Comparison of ENCODE assay signal across 9 cellular contexts in the genomic region with DNA sequence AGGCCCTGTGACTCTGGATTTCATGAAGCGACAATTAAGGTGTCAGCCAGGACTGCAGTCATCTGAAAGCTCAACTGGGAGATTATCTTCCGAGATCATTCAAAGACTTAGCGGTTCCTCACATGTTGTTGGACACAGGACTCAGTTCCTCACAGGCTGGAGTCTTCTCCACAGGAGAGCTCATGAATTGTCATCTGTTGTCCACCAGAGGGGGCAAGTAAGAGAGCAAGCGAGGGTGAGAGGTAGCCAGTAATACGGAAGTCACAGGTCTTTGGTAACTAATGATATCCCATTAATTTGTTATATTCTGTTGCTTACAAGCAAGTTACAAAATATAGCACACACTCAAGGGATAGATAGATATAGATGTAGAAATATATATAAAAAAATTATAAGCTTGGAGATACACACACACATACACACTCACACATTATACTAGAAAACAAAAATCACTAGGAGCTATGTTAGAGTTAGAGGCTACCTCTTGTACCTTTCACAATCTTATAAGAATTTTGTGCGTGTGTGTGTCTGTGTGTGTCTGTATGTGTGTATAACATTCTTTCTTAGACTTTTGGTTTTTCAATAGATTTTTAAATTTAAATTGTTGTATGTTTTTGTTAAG.
DNase-seq lines count a peak whose midpoint lies in the region; ATAC-seq and TF ChIP-seq lines count a peak whose summit lies in the region.
"Had no signal": no experiment of that assay in that cellular context is flagged by ENCODE, and none has a peak within 500 bp of the region (broad histone marks: within the 10 kb centered on the region; RNA-seq: fewer than 3 reads in every experiment).

No MANE protein-coding gene starts in this region.

- no peak overlapping the region for H3K4me3 ChIP-seq in dorsolateral prefrontal cortex
- H3K4me3 ChIP-seq in heart left ventricle: no peak overlapping the region
- H3K4me3 ChIP-seq: SJSA1 had no signal

- H3K27me3 ChIP-seq in dorsolateral prefrontal cortex (no peaks in the 10 kb centered on the region), heart left ventricle (no peaks in the 10 kb centered on the region)
- H3K27me3 ChIP-seq: SJSA1 had no signal

- no peak overlapping the region for H3K27ac Mint-ChIP-seq in progenitor cell of endocrine pancreas

- H3K4me3 Mint-ChIP-seq in progenitor cell of endocrine pancreas (ENCODE audit: low read depth): no peak overlapping the region

- H3K9me3 ChIP-seq in heart left ventricle: peaks cover 0 to 2% (median 0%) of the 10 kb centered on the region in 12 donors
- H3K9me3 ChIP-seq: SJSA1 had no signal

- no peaks in the 10 kb centered on the region for H3K27me3 Mint-ChIP-seq in progenitor cell of endocrine pancreas

- no peaks in the 10 kb centered on the region for H3K4me1 ChIP-seq in heart left ventricle
- H3K4me1 ChIP-seq: SJSA1 had no signal

- in situ Hi-C loops in Caki2 (cut with HindIII; ENCODE audit: low pct_unique_long_range_greater_than_20kb, low sequenced_read_pairs): no loop called here

- no peak for TF ChIP-seq POLR2A in heart left ventricle (IDR thresholded peaks at IDR 0.05)

- peaks cover 1% of the 10 kb centered on the region for H3K36me3 Mint-ChIP-seq in progenitor cell of endocrine pancreas (ENCODE audit: insufficient read depth)

- TF ChIP-seq CTCF in dorsolateral prefrontal cortex (IDR thresholded peaks at IDR 0.05 in 54 of 56, conservative IDR thresholded peaks at IDR 0.05 in 2 of 56; ENCODE audit: low read depth in 1 of 56, partially characterized antibody in 56 of 56) (peak in 44 of 56 donors; percentile 4 to 48 (median 32)), progenitor cell of endocrine pancreas (IDR thresholded peaks at IDR 0.05; ENCODE audit: unreplicated experiment) (peak; percentile 83), heart left ventricle (IDR thresholded peaks at IDR 0.05) (peak in 4 of 12 donors; percentile 25 to 39 (median 30))

- no peak overlapping the region for H3K27ac ChIP-seq in dorsolateral prefrontal cortex
- H3K27ac ChIP-seq in heart left ventricle: no peak overlapping the region
- H3K27ac ChIP-seq: SJSA1 had no signal

- WGBS in heart left ventricle, 4 donors: 25 to 44% (median 30%) methylated on average over 6 of the region's 6 CpGs

- intact Hi-C loops in dorsolateral prefrontal cortex (cut with DNase I): no loop called here
- intact Hi-C loops in heart left ventricle (cut with DNase I): no loop called here

- H3K9me3 Mint-ChIP-seq in progenitor cell of endocrine pancreas (ENCODE audit: low read depth): peaks cover 2% of the 10 kb centered on the region

- H3K4me1 Mint-ChIP-seq in progenitor cell of endocrine pancreas (ENCODE audit: low read depth): no peaks in the 10 kb centered on the region

- DNase-seq in Caki2 (ENCODE audit: low read depth) (peak; percentile 37), NCI-H69 (lab: John Stamatoyannopoulos, UW) (peak; percentile 77), dorsolateral prefrontal cortex (no peak), progenitor cell of endocrine pancreas (ENCODE audit: low spot score, unreplicated experiment) (no peak), heart left ventricle (no peak), NCI-H774 (lab: John Stamatoyannopoulos, UW) (no peak)

- H3K36me3 ChIP-seq in heart left ventricle: no peaks in the 10 kb centered on the region
- H3K36me3 ChIP-seq: SJSA1 had no signal

- ATAC-seq in GM19043 (IDR thresholded peaks at IDR 0.05; ENCODE audit: low read depth, unreplicated experiment) (peak; percentile 96), HG03135 (IDR thresholded peaks at IDR 0.05; ENCODE audit: unreplicated experiment) (peak; percentile 99), heart left ventricle (no peak)

Comparison
In these comparisons a context has a peak if more than half of its experiments do, and no peak if none do; other contexts are left out.
1. DNase-seq: peak in Caki2 (single experiment) and NCI-H69 (single experiment); none in dorsolateral prefrontal cortex (0 of 10), progenitor cell of endocrine pancreas (single experiment), heart left ventricle (0 of 5) and NCI-H774 (single experiment).
2. ATAC-seq: peak in GM19043 (single experiment) and HG03135 (single experiment); none in heart left ventricle (0 of 4).